1 cellular context compared by ENCODE assay signal in genomic region chr11:75524576-75525432, GRCh38.
TF ChIP-seq lines count a peak whose summit lies in the region.

No MANE protein-coding gene starts in this region.

TF ChIP-seq in HepG2, 621 proteins besides CTCF, POLR2A, EP300 and RAD21 (continued from another document and continues in another):
- TF ChIP-seq POLR2AphosphoS5 (IDR thresholded peaks at IDR 0.05; ENCODE audit: low read depth, low read length) (no peak; the same call in 1 of the 2 replicates), ZBTB10 (CRISPR knock-in tag; IDR thresholded peaks at IDR 0.05; ENCODE audit: borderline replicate concordance) (peak; percentile 61; the same call in 1 of the 2 replicates), ZMYM3 (CRISPR knock-in tag; IDR thresholded peaks at IDR 0.05) (no peak), CCDC6 (CRISPR knock-in tag; IDR thresholded peaks at IDR 0.05) (peak; percentile 48; the same call in 1 of the 2 replicates), ZNF333 (CRISPR knock-in tag; IDR thresholded peaks at IDR 0.05; ENCODE audit: borderline replicate concordance) (no peak), ZNF407 (CRISPR knock-in tag; IDR thresholded peaks at IDR 0.05; ENCODE audit: not compliant biosample characterization) (peak; percentile 53), ZNF232 (CRISPR knock-in tag; IDR thresholded peaks at IDR 0.05; ENCODE audit: borderline replicate concordance) (no peak), ZNF468 (CRISPR knock-in tag; IDR thresholded peaks at IDR 0.05) (no peak), ZFP36L2 (CRISPR knock-in tag; IDR thresholded peaks at IDR 0.05) (no peak), U2AF2 (IDR thresholded peaks at IDR 0.05; ENCODE audit: low read depth, low read length) (no peak), ZNF510 (CRISPR knock-in tag; IDR thresholded peaks at IDR 0.05; ENCODE audit: low read depth) (no peak), LBX2 (CRISPR knock-in tag; IDR thresholded peaks at IDR 0.05; ENCODE audit: borderline replicate concordance) (no peak; the same call in 1 of the 2 replicates), ZSCAN21 (CRISPR knock-in tag; IDR thresholded peaks at IDR 0.05; ENCODE audit: borderline replicate concordance) (peak; percentile 43; the same call in 1 of the 2 replicates), ZNF644 (CRISPR knock-in tag; IDR thresholded peaks at IDR 0.05; ENCODE audit: low read depth) (no peak), FOXO4 (CRISPR knock-in tag; conservative IDR thresholded peaks at IDR 0.05) (no peak), ISL2 (CRISPR knock-in tag; IDR thresholded peaks at IDR 0.05) (no peak), ZNF75D (CRISPR knock-in tag; IDR thresholded peaks at IDR 0.05; ENCODE audit: borderline replicate concordance) (no peak), ARNTL (CRISPR knock-in tag; IDR thresholded peaks at IDR 0.05) (no peak), CHD2 (IDR thresholded peaks at IDR 0.05; ENCODE audit: low read depth, low read length) (no peak), CHD4 (IDR thresholded peaks at IDR 0.05; ENCODE audit: borderline replicate concordance, low read length) (no peak), LCORL (IDR thresholded peaks at IDR 0.05) (no peak), LCORL (CRISPR knock-in tag; IDR thresholded peaks at IDR 0.05) (no peak), THAP8 (CRISPR knock-in tag; IDR thresholded peaks at IDR 0.05; ENCODE audit: borderline replicate concordance) (no peak), ZNF576 (CRISPR knock-in tag; IDR thresholded peaks at IDR 0.05) (no peak), MED13 (CRISPR knock-in tag; IDR thresholded peaks at IDR 0.05) (no peak), XBP1 (CRISPR knock-in tag; IDR thresholded peaks at IDR 0.05) (no peak), MAF1 (CRISPR knock-in tag; IDR thresholded peaks at IDR 0.05; ENCODE audit: borderline replicate concordance) (no peak), IRX3 (CRISPR knock-in tag; IDR thresholded peaks at IDR 0.05; ENCODE audit: borderline replicate concordance, low read depth) (no peak), REPIN1 (CRISPR knock-in tag; IDR thresholded peaks at IDR 0.05; ENCODE audit: borderline replicate concordance, low read depth) (no peak), MXI1 (IDR thresholded peaks at IDR 0.05; ENCODE audit: borderline replicate concordance, low read depth, low read length) (no peak), MBD4 (IDR thresholded peaks at IDR 0.05; ENCODE audit: borderline replicate concordance, low read length) (no peak), ZKSCAN8 (CRISPR knock-in tag; IDR thresholded peaks at IDR 0.05; ENCODE audit: borderline replicate concordance) (peak; percentile 54; the same call in 1 of the 2 replicates), KMT2A (CRISPR knock-in tag; IDR thresholded peaks at IDR 0.05) (no peak), RELA (CRISPR knock-in tag; IDR thresholded peaks at IDR 0.05) (no peak), ZNF24 (IDR thresholded peaks at IDR 0.05) (no peak), SMAD9 (CRISPR knock-in tag; IDR thresholded peaks at IDR 0.05) (peak; percentile 18; the same call in 1 of the 2 replicates), ZNF776 (CRISPR knock-in tag; IDR thresholded peaks at IDR 0.05) (0 out of 2 replicates have a peak, but pooled peaks have one; percentile 11), ZFP37 (CRISPR knock-in tag; IDR thresholded peaks at IDR 0.05; ENCODE audit: borderline replicate concordance) (no peak), ZNF546 (CRISPR knock-in tag; conservative IDR thresholded peaks at IDR 0.05) (0 out of 2 replicates have a peak, but pooled peaks have one; percentile 72), MLLT10 (CRISPR knock-in tag; IDR thresholded peaks at IDR 0.05) (no peak)
- TF ChIP-seq, protein P1, sequence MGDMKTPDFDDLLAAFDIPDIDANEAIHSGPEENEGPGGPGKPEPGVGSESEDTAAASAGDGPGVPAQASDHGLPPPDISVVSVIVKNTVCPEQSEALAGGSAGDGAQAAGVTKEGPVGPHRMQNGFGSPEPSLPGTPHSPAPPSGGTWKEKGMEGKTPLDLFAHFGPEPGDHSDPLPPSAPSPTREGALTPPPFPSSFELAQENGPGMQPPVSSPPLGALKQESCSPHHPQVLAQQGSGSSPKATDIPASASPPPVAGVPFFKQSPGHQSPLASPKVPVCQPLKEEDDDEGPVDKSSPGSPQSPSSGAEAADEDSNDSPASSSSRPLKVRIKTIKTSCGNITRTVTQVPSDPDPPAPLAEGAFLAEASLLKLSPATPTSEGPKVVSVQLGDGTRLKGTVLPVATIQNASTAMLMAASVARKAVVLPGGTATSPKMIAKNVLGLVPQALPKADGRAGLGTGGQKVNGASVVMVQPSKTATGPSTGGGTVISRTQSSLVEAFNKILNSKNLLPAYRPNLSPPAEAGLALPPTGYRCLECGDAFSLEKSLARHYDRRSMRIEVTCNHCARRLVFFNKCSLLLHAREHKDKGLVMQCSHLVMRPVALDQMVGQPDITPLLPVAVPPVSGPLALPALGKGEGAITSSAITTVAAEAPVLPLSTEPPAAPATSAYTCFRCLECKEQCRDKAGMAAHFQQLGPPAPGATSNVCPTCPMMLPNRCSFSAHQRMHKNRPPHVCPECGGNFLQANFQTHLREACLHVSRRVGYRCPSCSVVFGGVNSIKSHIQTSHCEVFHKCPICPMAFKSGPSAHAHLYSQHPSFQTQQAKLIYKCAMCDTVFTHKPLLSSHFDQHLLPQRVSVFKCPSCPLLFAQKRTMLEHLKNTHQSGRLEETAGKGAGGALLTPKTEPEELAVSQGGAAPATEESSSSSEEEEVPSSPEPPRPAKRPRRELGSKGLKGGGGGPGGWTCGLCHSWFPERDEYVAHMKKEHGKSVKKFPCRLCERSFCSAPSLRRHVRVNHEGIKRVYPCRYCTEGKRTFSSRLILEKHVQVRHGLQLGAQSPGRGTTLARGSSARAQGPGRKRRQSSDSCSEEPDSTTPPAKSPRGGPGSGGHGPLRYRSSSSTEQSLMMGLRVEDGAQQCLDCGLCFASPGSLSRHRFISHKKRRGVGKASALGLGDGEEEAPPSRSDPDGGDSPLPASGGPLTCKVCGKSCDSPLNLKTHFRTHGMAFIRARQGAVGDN (CRISPR knock-in tag; IDR thresholded peaks at IDR 0.05): peak; percentile 63
- TF ChIP-seq, protein P2, sequence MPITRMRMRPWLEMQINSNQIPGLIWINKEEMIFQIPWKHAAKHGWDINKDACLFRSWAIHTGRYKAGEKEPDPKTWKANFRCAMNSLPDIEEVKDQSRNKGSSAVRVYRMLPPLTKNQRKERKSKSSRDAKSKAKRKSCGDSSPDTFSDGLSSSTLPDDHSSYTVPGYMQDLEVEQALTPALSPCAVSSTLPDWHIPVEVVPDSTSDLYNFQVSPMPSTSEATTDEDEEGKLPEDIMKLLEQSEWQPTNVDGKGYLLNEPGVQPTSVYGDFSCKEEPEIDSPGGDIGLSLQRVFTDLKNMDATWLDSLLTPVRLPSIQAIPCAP (CRISPR knock-in tag; IDR thresholded peaks at IDR 0.05; ENCODE audit: low read depth): no peak
